ENCODE assay signal across 8 cellular contexts in the genomic region with DNA sequence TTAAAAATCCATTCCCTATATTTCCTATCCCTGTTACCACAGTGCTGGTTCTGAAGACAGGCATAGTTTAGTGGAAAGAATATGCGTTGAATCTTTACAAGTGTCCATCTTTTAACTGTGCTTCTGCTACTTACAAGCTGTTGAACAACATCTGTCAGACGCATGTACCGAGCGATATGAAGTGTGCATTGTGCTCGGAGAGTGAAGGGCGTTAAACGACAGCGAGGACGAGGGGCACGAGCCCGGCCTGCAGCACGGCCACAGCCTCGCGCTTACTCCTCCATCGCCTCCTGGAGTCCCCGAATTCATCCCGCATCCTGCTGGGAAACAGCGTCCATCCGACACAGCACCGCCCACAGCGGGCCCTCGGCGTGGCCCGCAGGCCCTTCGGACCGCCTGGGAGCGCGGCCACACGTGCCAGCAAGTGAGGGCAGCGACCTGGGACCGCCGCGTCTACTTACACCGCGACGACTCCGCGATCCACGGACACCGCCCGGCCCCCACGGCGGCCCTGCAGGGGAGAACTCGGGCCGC. TPM values are rescaled to one million over a fixed set of nuclear protein-coding genes. Genes with fewer than 3 reads are reported as not detected.
DNase-seq lines count a peak whose midpoint lies in the region; ATAC-seq and TF ChIP-seq lines count a peak whose summit lies in the region.

No MANE protein-coding gene starts in this region.

- H3K4me3 Mint-ChIP-seq in CD4-positive, alpha-beta T cell, result peak overlapping the region; percentile 95
- peak overlapping the region; percentile 86 to 92 (median 87) for H3K4me3 Mint-ChIP-seq in T-cell
- H3K4me3 Mint-ChIP-seq in naive thymus-derived CD4-positive, alpha-beta T cell, result peak overlapping the region; percentile 87 to 94 (median 90)

- intact Hi-C loops in CD4-positive, alpha-beta T cell (cut with DNase I, micrococcal nuclease), result loop anchor here (1.0 to 10.0 kb wide), 7 partner anchors 54 to 521 kb away; a partner anchor contains a TSS
- intact Hi-C loops in naive thymus-derived CD4-positive, alpha-beta T cell (cut with micrococcal nuclease), result loop anchor here (1.0 to 10.0 kb wide), 10 partner anchors 31 to 519 kb away; a partner anchor contains a TSS

- CTCF ChIA-PET in CD4-positive, alpha-beta T cell (lab: Charles Lee), result interaction anchor here (1.3 kb wide), 1 partner anchor 11 kb away, joined by 3 read pairs; no protein-coding TSS in a partner anchor
- CTCF ChIA-PET in T-cell (lab: Charles Lee), result interaction anchor here in 1 of 2 donors (0.6 kb wide), 1 partner anchor 85 kb away, joined by 3 read pairs; no protein-coding TSS in a partner anchor
- CTCF ChIA-PET in naive thymus-derived CD4-positive, alpha-beta T cell (lab: Charles Lee), result no interaction called here

- POLR2A ChIA-PET in CD4-positive, alpha-beta T cell (lab: Charles Lee), result interaction anchor here (1.2 to 3.3 kb wide), 7 partner anchors 12 to 239 kb away, joined by 3 to 31 read pairs (median 22); a partner anchor contains a TSS
- POLR2A ChIA-PET in T-cell (lab: Charles Lee), result no interaction called here
- POLR2A ChIA-PET in naive thymus-derived CD4-positive, alpha-beta T cell (lab: Charles Lee), result interaction anchor here (0.5 to 3.4 kb wide), 8 partner anchors 21 to 90 kb away, joined by 3 to 23 read pairs (median 6); a partner anchor contains a TSS

- 0% methylated on average over 36 to 45 of the region's 45 CpGs for WGBS in esophagus, 2 donors

- H3K4me3 ChIP-seq in esophagus (ENCODE audit: low read depth in 1 of 2, low read length in 2 of 2), result peak overlapping the region; percentile 72 to 74
- H3K4me3 ChIP-seq in naive thymus-derived CD4-positive, alpha-beta T cell (ENCODE audit: low read length), result peak overlapping the region; percentile 79

- TF ChIP-seq CTCF in CD4-positive, alpha-beta T cell (IDR thresholded peaks at IDR 0.05), result no peak

- H3K27me3 Mint-ChIP-seq in CD4-positive, alpha-beta T cell, result no peaks in the 10 kb centered on the region
- H3K27me3 Mint-ChIP-seq in T-cell, result no peaks in the 10 kb centered on the region
- H3K27me3 Mint-ChIP-seq in naive thymus-derived CD4-positive, alpha-beta T cell, result no peaks in the 10 kb centered on the region

- H3K4me1 Mint-ChIP-seq in CD4-positive, alpha-beta T cell (ENCODE audit: low read depth), result peaks cover 71% of the 10 kb centered on the region
- H3K4me1 Mint-ChIP-seq in T-cell, result peaks cover 66 to 75% (median 75%) of the 10 kb centered on the region in 3 donors
- H3K4me1 Mint-ChIP-seq in naive thymus-derived CD4-positive, alpha-beta T cell, result peaks cover 43 to 75% (median 64%) of the 10 kb centered on the region in 7 donors

- no peaks in the 10 kb centered on the region for H3K9me3 Mint-ChIP-seq in CD4-positive, alpha-beta T cell
- no peaks in the 10 kb centered on the region for H3K9me3 Mint-ChIP-seq in T-cell
- peaks cover 0 to 5% (median 0%) of the 10 kb centered on the region in 11 donors for H3K9me3 Mint-ChIP-seq in naive thymus-derived CD4-positive, alpha-beta T cell

- H3K27me3 ChIP-seq in CD4-positive, alpha-beta T cell (ENCODE audit: control insufficient read depth, insufficient read depth, low read length), result no peaks in the 10 kb centered on the region
- H3K27me3 ChIP-seq in esophagus (ENCODE audit: control insufficient read depth in 1 of 2, insufficient read depth in 2 of 2, low read length in 2 of 2), result no peaks in the 10 kb centered on the region
- no peaks in the 10 kb centered on the region for H3K27me3 ChIP-seq in naive thymus-derived CD4-positive, alpha-beta T cell (ENCODE audit: control insufficient read depth in 2 of 2, insufficient read depth in 2 of 2, low read length in 2 of 2)

- H3K4me1 ChIP-seq in esophagus (ENCODE audit: control insufficient read depth in 2 of 2, insufficient read depth in 2 of 2, low read length in 1 of 2), result peaks cover 4 to 11% of the 10 kb centered on the region in 2 donors
- H3K4me1 ChIP-seq in naive thymus-derived CD4-positive, alpha-beta T cell (ENCODE audit: control insufficient read depth in 2 of 2, insufficient read depth in 2 of 2, low read length in 2 of 2), result peaks cover 20 to 46% of the 10 kb centered on the region in 2 donors

- DNase-seq in CD4-positive, alpha-beta T cell, result peak in 1 of 10 experiments; percentile 7
- peak in 2 of 34 experiments; percentile 5 to 18 for DNase-seq in T-cell
- DNase-seq in naive thymus-derived CD4-positive, alpha-beta T cell, result peak in 2 of 9 donors; percentile 6 to 7
- DNase-seq in NCI-H187 (lab: John Stamatoyannopoulos, UW), result no peak
- no peak for DNase-seq in NCI-H345 treated with DMSO at 0.1 percent for 48 hours (lab: John Stamatoyannopoulos, UW; ENCODE audit: unreplicated experiment)

- peak overlapping the region; percentile 88 for H3K27ac Mint-ChIP-seq in CD4-positive, alpha-beta T cell
- H3K27ac Mint-ChIP-seq in T-cell, result peak overlapping the region; percentile 77 to 86
- H3K27ac Mint-ChIP-seq in naive thymus-derived CD4-positive, alpha-beta T cell, result peak overlapping the region; percentile 83 to 95 (median 92)

- ATAC-seq in CD4-positive, alpha-beta T cell (ENCODE audit: poor library complexity), result peak; percentile 7
- ATAC-seq in GM19351 (IDR thresholded peaks at IDR 0.05; ENCODE audit: unreplicated experiment) (peak; percentile 4), HG03457 (IDR thresholded peaks at IDR 0.05; ENCODE audit: unreplicated experiment) (peak; percentile 9), T-cell (replicated peaks in 1 of 4) (peak in 2 of 4 experiments; percentile 4)
- ATAC-seq in naive thymus-derived CD4-positive, alpha-beta T cell, result peak; percentile 2

- peak overlapping the region; percentile 90 for H3K27ac ChIP-seq in CD4-positive, alpha-beta T cell (ENCODE audit: low read depth, low read length)
- H3K27ac ChIP-seq in esophagus (ENCODE audit: low read depth in 2 of 2, low read length in 1 of 2), result peak overlapping the region; percentile 100
- peak overlapping the region; percentile 88 for H3K27ac ChIP-seq in naive thymus-derived CD4-positive, alpha-beta T cell (ENCODE audit: low read depth, low read length)

- peaks cover 0 to 8% of the 10 kb centered on the region in 2 donors for H3K36me3 ChIP-seq in esophagus (ENCODE audit: control insufficient read depth in 2 of 2, insufficient read depth in 2 of 2, low read length in 1 of 2)
- peaks cover 0 to 9% (median 0%) of the 10 kb centered on the region in 3 experiments for H3K36me3 ChIP-seq in naive thymus-derived CD4-positive, alpha-beta T cell (ENCODE audit: control insufficient read depth in 2 of 3, insufficient read depth in 3 of 3, low read length in 3 of 3)

- peaks cover 55% of the 10 kb centered on the region for H3K36me3 Mint-ChIP-seq in CD4-positive, alpha-beta T cell (ENCODE audit: low read depth)
- H3K36me3 Mint-ChIP-seq in T-cell, result peaks cover 22% of the 10 kb centered on the region
- H3K36me3 Mint-ChIP-seq in naive thymus-derived CD4-positive, alpha-beta T cell, result peaks cover 4 to 31% (median 7%) of the 10 kb centered on the region in 5 donors

- H3K9me3 ChIP-seq in CD4-positive, alpha-beta T cell (ENCODE audit: control insufficient read depth, low read length), result no peaks in the 10 kb centered on the region
- no peaks in the 10 kb centered on the region for H3K9me3 ChIP-seq in esophagus (ENCODE audit: control insufficient read depth in 2 of 2, insufficient read depth in 1 of 2, low read depth in 1 of 2, low read length in 1 of 2)
- no peaks in the 10 kb centered on the region for H3K9me3 ChIP-seq in naive thymus-derived CD4-positive, alpha-beta T cell (ENCODE audit: control insufficient read depth in 2 of 3, low read length in 3 of 3)

RNA-seq across cellular contexts. Expression of a gene that starts 0.5 kb away (rescaled TPM):
- 10 to 100 TPM; 33.6 to 33.7 TPM for total RNA-seq in CD4-positive, alpha-beta T cell
- 10 to 100 TPM; 45.3 to 68.6 (median 63.2) TPM for total RNA-seq in T-cell
- polyA plus RNA-seq in esophagus, result 10 to 100 TPM; 17.8 to 20.7 TPM
- 10 to 100 TPM; 44.2 to 83.7 (median 77.1) TPM for total RNA-seq in naive thymus-derived CD4-positive, alpha-beta T cell
- polyA plus RNA-seq in naive thymus-derived CD4-positive, alpha-beta T cell, result 10 to 100 TPM; 62.9 to 84.4 TPM

RNA-seq across cellular contexts. Expression of a gene that starts 1.5 kb away (rescaled TPM):
- 10 to 100 TPM; 54.6 to 56.6 TPM for total RNA-seq in CD4-positive, alpha-beta T cell
- total RNA-seq in T-cell, result 10 to 100 TPM; 80.3 to 94.5 (median 82.7) TPM
- 10 to 100 TPM; 21.0 to 31.2 TPM for polyA plus RNA-seq in esophagus
- total RNA-seq in naive thymus-derived CD4-positive, alpha-beta T cell, result 10 to 100 TPM; 69.2 to 94.7 (median 82.3) TPM
- polyA plus RNA-seq in naive thymus-derived CD4-positive, alpha-beta T cell, result 10 to 100 TPM; 35.0 to 61.2 TPM

RNA-seq across cellular contexts. Expression of a gene that starts 49.5 kb away (rescaled TPM):
- total RNA-seq in CD4-positive, alpha-beta T cell, result not detected
- total RNA-seq in T-cell, result not detected
- polyA plus RNA-seq in esophagus, result not detected
- total RNA-seq in naive thymus-derived CD4-positive, alpha-beta T cell, result under 1 TPM in 1 of 5 experiments, not detected in 4; 0.24 TPM
- polyA plus RNA-seq in naive thymus-derived CD4-positive, alpha-beta T cell, result not detected

Comparison
In these comparisons a context has a peak if more than half of its experiments do, and no peak if none do; other contexts are left out.
1. POLR2A ChIA-PET loops: an anchor here in CD4-positive, alpha-beta T cell (1.2 to 3.3 kb wide) and naive thymus-derived CD4-positive, alpha-beta T cell (0.5 to 3.4 kb wide); none called in T-cell.